8 cellular contexts compared by ENCODE assay signal in genomic region chr5:139342423-139342723, GRCh38. TPM values are rescaled to one million over a fixed set of nuclear protein-coding genes. Genes with fewer than 3 reads are reported as not detected.
DNase-seq lines count a peak whose midpoint lies in the region; ATAC-seq and TF ChIP-seq lines count a peak whose summit lies in the region.

No MANE protein-coding gene starts in this region.

- peak; percentile 85 for DNase-seq in activated naive CD4-positive, alpha-beta T cell treated with anti-CD3 and anti-CD28 coated beads, Interleukin-2, amount 50 U/mL, for 16 hours
- DNase-seq in thyroid gland: no peak
- no peak for DNase-seq in stimulated activated CD4-positive, alpha-beta T cell treated with anti-CD3 and anti-CD28 coated beads, Interleukin-2, amount 100 ng/mL, for 24 hours
- DNase-seq in EL: no peak
- DNase-seq in occipital lobe (lab: John Stamatoyannopoulos, UW): no peak

- TF ChIP-seq CTCF in thyroid gland (IDR thresholded peaks at IDR 0.05): peak in 1 of 6 experiments; percentile 5

- peaks cover 14 to 26% of the 10 kb centered on the region in 2 donors for H3K4me1 ChIP-seq in thyroid gland

- no peaks in the 10 kb centered on the region for H3K36me3 ChIP-seq in thyroid gland

- peak overlapping the region; percentile 21 to 98 (median 80) for H3K4me3 ChIP-seq in thyroid gland (replicated peaks in 1 of 3)

- 0% methylated on average over 16 of the region's 16 CpGs for WGBS in thyroid gland, 2 donors

- TF ChIP-seq POLR2A in thyroid gland (IDR thresholded peaks at IDR 0.05): no peak

- intact Hi-C loops in thyroid gland (cut with DNase I): loop anchor here (5.0 kb wide), 1 partner anchor 50 kb away; the partner anchor contains the start of gene MATR3

- no peaks in the 10 kb centered on the region for H3K27me3 ChIP-seq in layer of hippocampus (ENCODE audit: control insufficient read depth, insufficient read depth, low read length)
- no peaks in the 10 kb centered on the region for H3K27me3 ChIP-seq in thyroid gland

- ATAC-seq in GM18858 (IDR thresholded peaks at IDR 0.05; ENCODE audit: unreplicated experiment) (peak; percentile 23), HG03060 (IDR thresholded peaks at IDR 0.05; ENCODE audit: low read depth, unreplicated experiment) (peak; percentile 33)

- no peaks in the 10 kb centered on the region for H3K9me3 ChIP-seq in thyroid gland

- H3K27ac ChIP-seq in layer of hippocampus (ENCODE audit: low read depth, low read length) (peak overlapping the region; percentile 98), thyroid gland (peak overlapping the region; percentile 82 to 96 (median 95))

RNA-seq across cellular contexts. Expression of gene PAIP2, which starts 0.7 kb away (rescaled TPM):
- total RNA-seq in thyroid gland (100 to 1,000 TPM in 3 of 4 donors, 10 to 100 TPM in 1; 92.7 to 136 (median 117) TPM), occipital lobe (111 TPM)

RNA-seq across cellular contexts. Expression of gene SLC23A1, which starts 40.7 kb away (rescaled TPM):
- not detected for total RNA-seq in thyroid gland
- total RNA-seq in occipital lobe: not detected

RNA-seq across cellular contexts. Expression of gene MZB1, which starts 47.3 kb away (rescaled TPM):
- 1 to 10 TPM in 2 of 4 donors, not detected in 2; 1.1 to 6.0 TPM for total RNA-seq in thyroid gland
- not detected for total RNA-seq in occipital lobe

RNA-seq across cellular contexts. Expression of gene MATR3, which starts 48.8 kb away (rescaled TPM):
- total RNA-seq in thyroid gland (100 to 1,000 TPM; 343 to 366 (median 354) TPM), occipital lobe (769 TPM)

RNA-seq across cellular contexts. Expression of gene PROB1, which starts 52.5 kb away (rescaled TPM):
- total RNA-seq in thyroid gland (1 to 10 TPM; 1.6 to 4.2 (median 1.9) TPM), occipital lobe (0.16 TPM)
